Comparison of ENCODE assay signal across 16 cellular contexts in the genomic region with DNA sequence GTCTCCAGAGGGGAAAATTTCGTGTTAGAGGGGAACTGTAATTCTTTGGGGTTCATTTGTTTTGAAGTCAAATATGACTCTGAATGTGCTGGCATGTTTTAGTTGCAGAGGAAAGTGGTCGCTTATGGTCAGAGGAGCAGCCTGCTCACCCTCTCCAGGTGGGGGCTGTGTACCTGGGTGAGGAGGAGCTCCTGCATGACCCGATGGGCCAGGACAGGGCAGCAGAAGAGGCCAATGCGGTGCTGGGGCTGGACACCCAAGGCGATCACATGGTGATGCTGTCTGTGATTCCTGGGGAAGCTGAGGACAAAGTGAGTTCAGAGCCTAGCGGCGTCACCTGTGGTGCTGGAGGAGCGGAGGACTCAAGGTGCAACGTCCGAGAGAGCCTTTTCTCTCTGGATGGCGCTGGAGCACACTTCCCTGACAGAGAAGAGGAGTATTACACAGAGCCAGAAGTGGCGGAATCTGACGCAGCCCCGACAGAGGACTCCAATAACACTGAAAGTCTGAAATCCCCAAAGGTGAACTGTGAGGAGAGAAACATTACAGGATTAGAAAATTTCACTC.
"Had no signal": no experiment of that assay in that cellular context is flagged by ENCODE, and none has a peak within 500 bp of the region (broad histone marks: within the 10 kb centered on the region; RNA-seq: fewer than 3 reads in every experiment).

No MANE protein-coding gene starts in this region.

- FAIRE-seq: colon, frontal cortex, keratinocyte, TTC549 had no signal

- H3K9me3 Mint-ChIP-seq: activated B cell treated with CpG ODN at 0.5 μM for 24 hours; activated CD4-positive, alpha-beta memory T cell treated with anti-CD3 and anti-CD28 coated beads for 36 hours; T-helper 2 cell treated with Interferon-gamma antibody and Interleukin-4, amounts not matched to agents 5 μg/mL and 100 μg/mL, for 36 hours had no signal

- DNase-seq: activated B cell treated with CpG ODN at 0.5 μM for 24 hours; activated CD4-positive, alpha-beta memory T cell treated with anti-CD3 and anti-CD28 coated beads for 36 hours; activated CD4-positive, alpha-beta T cell treated with anti-CD3 and anti-CD28 coated beads for 4 hours; central memory CD4-positive, alpha-beta T cell; hypothalamus; nephron progenitor cell; occipital lobe; retina; stimulated activated naive CD4-positive, alpha-beta T cell had no signal

- H3K4me3 ChIP-seq: lung had no signal

- H3K4me1 Mint-ChIP-seq: nephron progenitor cell had no signal

- H3K27ac Mint-ChIP-seq: activated B cell treated with CpG ODN at 0.5 μM for 24 hours; activated CD4-positive, alpha-beta memory T cell treated with anti-CD3 and anti-CD28 coated beads for 36 hours; brain; nephron progenitor cell; T-helper 2 cell treated with Interferon-gamma antibody and Interleukin-4, amounts not matched to agents 5 μg/mL and 100 μg/mL, for 36 hours had no signal

- H3K27me3 Mint-ChIP-seq: activated B cell treated with CpG ODN at 0.5 μM for 24 hours; activated CD4-positive, alpha-beta memory T cell treated with anti-CD3 and anti-CD28 coated beads for 36 hours; brain had no signal

- H3K4me3 Mint-ChIP-seq: activated B cell treated with CpG ODN at 0.5 μM for 24 hours; activated CD4-positive, alpha-beta memory T cell treated with anti-CD3 and anti-CD28 coated beads for 36 hours; brain; nephron progenitor cell; T-helper 2 cell treated with Interferon-gamma antibody and Interleukin-4, amounts not matched to agents 5 μg/mL and 100 μg/mL, for 36 hours had no signal
